In the genomic region with DNA sequence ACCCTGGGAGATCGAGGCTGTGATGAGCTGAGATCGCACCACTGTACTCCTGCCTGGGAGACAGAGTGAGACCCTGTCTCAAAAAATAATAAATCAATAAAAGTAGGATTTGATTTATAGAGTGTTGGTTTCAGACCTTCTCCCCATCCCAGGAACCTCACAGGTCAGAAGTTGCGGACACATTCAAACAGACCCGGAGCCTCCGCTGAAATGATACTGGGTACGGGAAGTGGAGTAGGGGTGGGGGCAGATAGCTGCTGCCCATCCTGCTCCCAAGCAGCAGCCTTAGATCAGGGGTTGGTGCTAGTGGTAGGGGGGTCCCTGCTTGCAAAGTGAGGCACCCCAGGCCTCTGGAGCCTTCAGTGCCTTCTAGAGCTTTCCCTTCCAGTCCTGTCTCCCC, we compare ENCODE assay signal across 18 cellular contexts. TPM values are rescaled to one million over a fixed set of nuclear protein-coding genes. Genes with fewer than 3 reads are reported as not detected.
DNase-seq lines count a peak whose midpoint lies in the region; TF ChIP-seq lines count a peak whose summit lies in the region.
"Had no signal": no experiment of that assay in that cellular context is flagged by ENCODE, and none has a peak within 500 bp of the region (broad histone marks: within the 10 kb centered on the region; RNA-seq: fewer than 3 reads in every experiment).

No MANE protein-coding gene starts in this region.

- no peaks in the 10 kb centered on the region for H3K36me3 Mint-ChIP-seq in activated T-cell treated with anti-CD3 and anti-CD28 coated beads, Interleukin-2, amount 50 U/mL, for 24 hours (ENCODE audit: low read depth)
- H3K36me3 Mint-ChIP-seq in osteocyte (ENCODE audit: unreplicated experiment): no peaks in the 10 kb centered on the region

- H3K4me3 ChIP-seq in tibial artery (no peak overlapping the region), brain microvascular endothelial cell (ENCODE audit: low read depth, low read length) (no peak overlapping the region)
- H3K4me3 ChIP-seq: A549, K562 had no signal

- DNase-seq in activated T-cell treated with anti-CD3 and anti-CD28 coated beads, Interleukin-2, amount 50 U/mL, for 24 hours: peak; percentile 22
- DNase-seq in activated T-cell treated with anti-CD3 and anti-CD28 coated beads for 4 hours: no peak
- DNase-seq in ecto neural progenitor cell (ENCODE audit: low spot score): peak; percentile 16
- peak; percentile 57 for DNase-seq in osteocyte (ENCODE audit: extremely low spot score, unreplicated experiment)
- peak in 1 of 2 donors; percentile 23 for DNase-seq in tibial artery
- DNase-seq in medulla oblongata (ENCODE audit: extremely low spot score): no peak
- DNase-seq in brain microvascular endothelial cell: no peak
- DNase-seq in NCI-H345 (lab: John Stamatoyannopoulos, UW): no peak
- DNase-seq: GF-D8, HFFc6, MV-4-11, NCI-H1417, NCI-H1930, NCI-H748 treated with DMSO at 0.1 percent for 48 hours had no signal

- no peaks in the 10 kb centered on the region for H3K9me3 ChIP-seq in tibial artery
- H3K9me3 ChIP-seq: A549 had no signal

- no peaks in the 10 kb centered on the region for H3K27me3 ChIP-seq in tibial artery
- no peaks in the 10 kb centered on the region for H3K27me3 ChIP-seq in brain microvascular endothelial cell (replicated peaks)

- intact Hi-C loops in tibial artery (cut with DNase I; ENCODE audit: low total_unique reads): no loop called here

- H3K27me3 Mint-ChIP-seq in activated T-cell treated with anti-CD3 and anti-CD28 coated beads, Interleukin-2, amount 50 U/mL, for 24 hours: no peaks in the 10 kb centered on the region
- no peaks in the 10 kb centered on the region for H3K27me3 Mint-ChIP-seq in osteocyte (ENCODE audit: unreplicated experiment)

- H3K4me1 ChIP-seq in tibial artery: peaks cover 5 to 58% (median 44%) of the 10 kb centered on the region in 4 donors
- H3K4me1 ChIP-seq: A549 had no signal

- no peak overlapping the region for H3K27ac Mint-ChIP-seq in activated T-cell treated with anti-CD3 and anti-CD28 coated beads, Interleukin-2, amount 50 U/mL, for 24 hours
- H3K27ac Mint-ChIP-seq in osteocyte (ENCODE audit: unreplicated experiment): no peak overlapping the region
- H3K27ac Mint-ChIP-seq: HFFc6 had no signal

- H3K27ac ChIP-seq in tibial artery (peak overlapping the region; percentile 58 to 79), brain microvascular endothelial cell (no peak overlapping the region)
- H3K27ac ChIP-seq: A549, RWPE1 had no signal

- no peak overlapping the region for H3K4me3 Mint-ChIP-seq in activated T-cell treated with anti-CD3 and anti-CD28 coated beads, Interleukin-2, amount 50 U/mL, for 24 hours
- no peak overlapping the region for H3K4me3 Mint-ChIP-seq in osteocyte (ENCODE audit: unreplicated experiment)
- H3K4me3 Mint-ChIP-seq: CD14-positive monocyte, HFFc6 had no signal

- H3K36me3 ChIP-seq in tibial artery (no peaks in the 10 kb centered on the region), brain microvascular endothelial cell (replicated peaks) (no peaks in the 10 kb centered on the region)

- TF ChIP-seq CTCF in osteocyte (IDR thresholded peaks at IDR 0.05) (no peak), tibial artery (IDR thresholded peaks at IDR 0.05) (no peak), brain microvascular endothelial cell (IDR thresholded peaks at IDR 0.05; ENCODE audit: low read depth, low read length, missing control alignments) (no peak)

- in situ Hi-C loops in brain microvascular endothelial cell (cut with HindIII; ENCODE audit: low pct_ligation_motif_present, low sequenced_read_pairs): no loop called here

- H3K4me1 Mint-ChIP-seq in activated T-cell treated with anti-CD3 and anti-CD28 coated beads, Interleukin-2, amount 50 U/mL, for 24 hours (ENCODE audit: low read depth): peaks cover 8% of the 10 kb centered on the region
- peaks cover 29% of the 10 kb centered on the region for H3K4me1 Mint-ChIP-seq in osteocyte (ENCODE audit: unreplicated experiment)

- no peaks in the 10 kb centered on the region for H3K9me3 Mint-ChIP-seq in activated T-cell treated with anti-CD3 and anti-CD28 coated beads, Interleukin-2, amount 50 U/mL, for 24 hours
- no peaks in the 10 kb centered on the region for H3K9me3 Mint-ChIP-seq in osteocyte (ENCODE audit: unreplicated experiment)
- H3K9me3 Mint-ChIP-seq: HFFc6 had no signal

RNA-seq across cellular contexts. Expression of gene PRDM11, which starts 7.8 kb away (rescaled TPM):
- total RNA-seq in osteocyte: 22.9 and 25.4 TPM in 2 replicates

Comparison
In these comparisons a context has a peak if more than half of its experiments do, and no peak if none do; other contexts are left out.
1. DNase-seq: peak in activated T-cell treated with anti-CD3 and anti-CD28 coated beads, Interleukin-2, amount 50 U/mL, for 24 hours (single experiment), ecto neural progenitor cell (single experiment) and osteocyte (single experiment); none in activated T-cell treated with anti-CD3 and anti-CD28 coated beads for 4 hours (single experiment), medulla oblongata (single experiment), brain microvascular endothelial cell (single experiment) and NCI-H345 (single experiment).